In the genomic region with DNA sequence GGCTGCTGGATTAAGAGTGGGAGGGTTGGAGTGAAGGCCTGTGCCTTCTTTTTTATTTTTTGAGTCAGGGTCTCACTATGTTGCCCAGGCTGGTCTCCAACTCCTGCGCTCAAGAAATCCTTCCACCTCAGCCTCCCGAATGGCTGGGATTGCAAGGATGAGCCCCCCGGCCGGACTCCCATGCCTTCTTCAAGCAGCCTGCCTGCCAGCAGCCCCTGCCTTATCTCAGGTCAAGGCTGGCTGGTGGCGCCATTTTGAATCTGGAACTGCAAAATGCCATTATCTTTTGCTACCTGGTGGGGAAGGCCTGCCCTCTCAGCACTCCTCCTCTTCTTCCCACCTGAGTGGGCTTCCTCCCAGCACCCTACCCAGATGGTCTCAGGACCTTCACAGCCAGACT, we compare ENCODE assay signal across 13 cellular contexts.
"Had no signal": no experiment of that assay in that cellular context is flagged by ENCODE, and none has a peak within 500 bp of the region (broad histone marks: within the 10 kb centered on the region; RNA-seq: fewer than 3 reads in every experiment).

No MANE protein-coding gene starts in this region.

- H3K36me3 ChIP-seq: brain microvascular endothelial cell, thyroid gland had no signal

- DNase-seq: activated CD4-positive, alpha-beta T cell treated with anti-CD3 and anti-CD28 coated beads, Interleukin-2, amount 50 U/mL, for 4 hours; activated CD4-positive, CD25-positive, alpha-beta regulatory T cell treated with anti-CD3 and anti-CD28 coated beads, Interleukin-2, amount 50 U/mL, for 72 hours; activated CD8-positive, alpha-beta memory T cell treated with anti-CD3 and anti-CD28 coated beads, Interleukin-2, amount 10 ng/mL, durations not matched to agents 7 days and 5 days; activated effector memory CD4-positive, alpha-beta T cell treated with anti-CD3 and anti-CD28 coated beads, Interleukin-2, amount 50 U/mL, for 16 hours; activated T-cell treated with anti-CD3 and anti-CD28 coated beads, Interleukin-2, amount 50 U/mL, for 4 hours; amygdala; brain microvascular endothelial cell; foreskin melanocyte; midbrain; naive thymus-derived CD4-positive, alpha-beta T cell; small intestine; thyroid gland had no signal

- H3K36me3 Mint-ChIP-seq: activated CD8-positive, alpha-beta memory T cell treated with anti-CD3 and anti-CD28 coated beads, Interleukin-2, amount 10 ng/mL, durations not matched to agents 7 days and 5 days; activated naive CD8-positive, alpha-beta T cell; naive thymus-derived CD4-positive, alpha-beta T cell had no signal

- H3K4me3 Mint-ChIP-seq: activated CD8-positive, alpha-beta memory T cell treated with anti-CD3 and anti-CD28 coated beads, Interleukin-2, amount 10 ng/mL, durations not matched to agents 7 days and 5 days; activated naive CD8-positive, alpha-beta T cell; activated T-cell treated with anti-CD3 and anti-CD28 coated beads, Interleukin-2, amount 50 U/mL, for 4 hours had no signal

- H3K27me3 ChIP-seq: brain microvascular endothelial cell, thyroid gland had no signal

- FAIRE-seq: small intestine had no signal

- H3K4me3 ChIP-seq: thyroid gland had no signal

- ATAC-seq: activated CD8-positive, alpha-beta memory T cell treated with anti-CD3 and anti-CD28 coated beads, Interleukin-2, amount 10 ng/mL, durations not matched to agents 7 days and 5 days; activated T-cell treated with anti-CD3 and anti-CD28 coated beads, Interleukin-2, amount 50 U/mL, for 4 hours had no signal

- H3K27ac ChIP-seq: brain microvascular endothelial cell had no signal

- H3K9me3 ChIP-seq: thyroid gland had no signal

- H3K27me3 Mint-ChIP-seq: activated CD8-positive, alpha-beta memory T cell treated with anti-CD3 and anti-CD28 coated beads, Interleukin-2, amount 10 ng/mL, durations not matched to agents 7 days and 5 days; activated naive CD8-positive, alpha-beta T cell; naive thymus-derived CD4-positive, alpha-beta T cell had no signal

- H3K9me3 Mint-ChIP-seq: activated T-cell treated with anti-CD3 and anti-CD28 coated beads, Interleukin-2, amount 50 U/mL, for 4 hours; naive thymus-derived CD4-positive, alpha-beta T cell had no signal

- H3K27ac Mint-ChIP-seq: activated CD8-positive, alpha-beta memory T cell treated with anti-CD3 and anti-CD28 coated beads, Interleukin-2, amount 10 ng/mL, durations not matched to agents 7 days and 5 days; activated naive CD8-positive, alpha-beta T cell; naive thymus-derived CD4-positive, alpha-beta T cell had no signal
